ENCODE assay signal across 1 cellular context in the genomic region with DNA sequence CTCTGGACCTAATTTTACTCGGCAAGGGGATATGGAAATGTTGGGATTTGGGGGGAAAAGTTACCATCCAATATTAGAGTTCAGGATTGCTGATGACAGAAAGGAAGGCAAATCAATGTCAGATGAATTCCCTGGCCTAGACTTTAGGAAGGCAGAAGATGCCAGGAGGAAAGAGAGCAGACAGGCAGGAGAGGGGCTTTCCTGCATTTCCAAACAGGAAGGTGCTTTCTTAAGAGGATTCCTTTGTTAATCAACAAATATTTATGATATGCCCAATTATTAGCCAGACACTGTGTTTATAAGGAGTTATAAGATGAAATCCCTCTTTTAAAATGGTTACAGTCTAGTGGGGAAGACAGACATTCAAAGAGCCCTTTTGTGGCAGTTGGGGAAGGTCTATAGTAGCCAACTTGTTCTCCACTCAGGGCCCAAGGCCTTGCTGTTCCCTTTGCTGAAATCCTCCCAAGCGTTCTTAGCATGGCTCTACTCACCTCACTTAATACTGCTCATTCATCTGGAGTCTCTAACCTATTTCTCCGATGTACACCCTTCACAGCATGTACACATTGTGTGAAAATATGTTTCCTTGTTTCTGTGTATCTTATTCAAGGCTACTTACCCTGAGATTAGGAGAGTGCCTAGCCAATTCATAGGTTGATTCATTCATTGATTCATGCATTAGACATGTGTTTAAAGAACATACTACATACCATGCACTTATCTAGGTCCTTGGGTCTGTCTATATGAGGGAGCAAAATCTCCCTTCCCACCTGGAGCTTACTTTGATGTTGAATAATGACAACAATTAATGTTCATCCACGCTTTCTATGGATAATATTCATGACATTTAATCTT.
TF ChIP-seq lines count a peak whose summit lies in the region.

No MANE protein-coding gene starts in this region.

TF ChIP-seq in IMR-90, 13 proteins besides CTCF, POLR2A, EP300 and RAD21 (continued from another document):
- TF ChIP-seq CHD1 (IDR thresholded peaks at IDR 0.05; ENCODE audit: low read depth, low read length) (no peak), BHLHE40 (IDR thresholded peaks at IDR 0.05; ENCODE audit: low read depth, low read length) (no peak), RFX5 (IDR thresholded peaks at IDR 0.05; ENCODE audit: low read depth, low read length) (no peak), MXI1 (IDR thresholded peaks at IDR 0.05; ENCODE audit: borderline replicate concordance, low read depth, low read length) (no peak), RCOR1 (IDR thresholded peaks at IDR 0.05; ENCODE audit: insufficient replicate concordance, low read length) (no peak), CEBPB (IDR thresholded peaks at IDR 0.05; ENCODE audit: low read depth, low read length) (no peak), NFE2L2 (IDR thresholded peaks at IDR 0.05; ENCODE audit: low read depth, low read length) (no peak), SMC3 (IDR thresholded peaks at IDR 0.05; ENCODE audit: low read depth, low read length) (no peak), MAFK (IDR thresholded peaks at IDR 0.05; ENCODE audit: low read depth, low read length) (no peak)
- TF ChIP-seq, protein P1, sequence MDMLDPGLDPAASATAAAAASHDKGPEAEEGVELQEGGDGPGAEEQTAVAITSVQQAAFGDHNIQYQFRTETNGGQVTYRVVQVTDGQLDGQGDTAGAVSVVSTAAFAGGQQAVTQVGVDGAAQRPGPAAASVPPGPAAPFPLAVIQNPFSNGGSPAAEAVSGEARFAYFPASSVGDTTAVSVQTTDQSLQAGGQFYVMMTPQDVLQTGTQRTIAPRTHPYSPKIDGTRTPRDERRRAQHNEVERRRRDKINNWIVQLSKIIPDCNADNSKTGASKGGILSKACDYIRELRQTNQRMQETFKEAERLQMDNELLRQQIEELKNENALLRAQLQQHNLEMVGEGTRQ (IDR thresholded peaks at IDR 0.05; ENCODE audit: low read depth, low read length), result no peak
- TF ChIP-seq, protein P2, sequence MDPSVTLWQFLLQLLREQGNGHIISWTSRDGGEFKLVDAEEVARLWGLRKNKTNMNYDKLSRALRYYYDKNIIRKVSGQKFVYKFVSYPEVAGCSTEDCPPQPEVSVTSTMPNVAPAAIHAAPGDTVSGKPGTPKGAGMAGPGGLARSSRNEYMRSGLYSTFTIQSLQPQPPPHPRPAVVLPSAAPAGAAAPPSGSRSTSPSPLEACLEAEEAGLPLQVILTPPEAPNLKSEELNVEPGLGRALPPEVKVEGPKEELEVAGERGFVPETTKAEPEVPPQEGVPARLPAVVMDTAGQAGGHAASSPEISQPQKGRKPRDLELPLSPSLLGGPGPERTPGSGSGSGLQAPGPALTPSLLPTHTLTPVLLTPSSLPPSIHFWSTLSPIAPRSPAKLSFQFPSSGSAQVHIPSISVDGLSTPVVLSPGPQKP (IDR thresholded peaks at IDR 0.05; ENCODE audit: borderline replicate concordance, low read depth, low read length), result no peak
TF ChIP-seq in IMR-90: peak in this region for 0.
